2 cellular contexts compared by ENCODE assay signal in genomic region chr6:130373992-130374391, GRCh38.
TF ChIP-seq lines count a peak whose summit lies in the region.

No MANE protein-coding gene starts in this region.

TF ChIP-seq in GM23338, 12 proteins besides CTCF, POLR2A, EP300 and RAD21:
- TF ChIP-seq REST (IDR thresholded peaks at IDR 0.05; ENCODE audit: unreplicated experiment), result no peak
- no peak for TF ChIP-seq ZNF331 (CRISPR knock-in tag; IDR thresholded peaks at IDR 0.05; ENCODE audit: low read depth)
- TF ChIP-seq CREB1 (CRISPR knock-in tag; IDR thresholded peaks at IDR 0.05; ENCODE audit: low read depth), result no peak
- TF ChIP-seq ZNF462 (CRISPR knock-in tag; IDR thresholded peaks at IDR 0.05), result no peak
- TF ChIP-seq ETS1 (IDR thresholded peaks at IDR 0.05), result no peak
- TF ChIP-seq ZNF114 (CRISPR knock-in tag; IDR thresholded peaks at IDR 0.05), result no peak
- TF ChIP-seq NANOG (IDR thresholded peaks at IDR 0.05; ENCODE audit: borderline replicate concordance), result no peak
- no peak for TF ChIP-seq STAT1 (IDR thresholded peaks at IDR 0.05; ENCODE audit: unreplicated experiment)
- no peak for TF ChIP-seq POLR2AphosphoS5 (IDR thresholded peaks at IDR 0.05; ENCODE audit: low read depth)
- no peak for TF ChIP-seq EZH2phosphoT487 (IDR thresholded peaks at IDR 0.05; ENCODE audit: unreplicated experiment)
- no peak for TF ChIP-seq EZH2 (IDR thresholded peaks at IDR 0.05; ENCODE audit: low read depth, unreplicated experiment)
- TF ChIP-seq JUNB (IDR thresholded peaks at IDR 0.05; ENCODE audit: unreplicated experiment), result no peak

TF ChIP-seq in IMR-90, 13 proteins besides CTCF, POLR2A, EP300 and RAD21:
- TF ChIP-seq RCOR1 (IDR thresholded peaks at IDR 0.05; ENCODE audit: insufficient replicate concordance, low read length) (no peak), FOS (IDR thresholded peaks at IDR 0.05; ENCODE audit: low read depth, low read length) (no peak), CHD1 (IDR thresholded peaks at IDR 0.05; ENCODE audit: low read depth, low read length) (no peak), USF2 (IDR thresholded peaks at IDR 0.05; ENCODE audit: low read depth, low read length) (no peak), RFX5 (IDR thresholded peaks at IDR 0.05; ENCODE audit: low read depth, low read length) (no peak), SMC3 (IDR thresholded peaks at IDR 0.05; ENCODE audit: low read depth, low read length) (no peak), CEBPB (IDR thresholded peaks at IDR 0.05; ENCODE audit: low read depth, low read length) (no peak), BHLHE40 (IDR thresholded peaks at IDR 0.05; ENCODE audit: low read depth, low read length) (no peak), NFE2L2 (IDR thresholded peaks at IDR 0.05; ENCODE audit: low read depth, low read length) (no peak), ELK1 (IDR thresholded peaks at IDR 0.05; ENCODE audit: borderline replicate concordance, low read depth, low read length) (no peak), MAFK (IDR thresholded peaks at IDR 0.05; ENCODE audit: low read depth, low read length) (no peak), MAZ (IDR thresholded peaks at IDR 0.05; ENCODE audit: borderline replicate concordance, low read depth, low read length) (no peak), MXI1 (IDR thresholded peaks at IDR 0.05; ENCODE audit: borderline replicate concordance, low read depth, low read length) (no peak)
TF ChIP-seq in IMR-90: peak in this region for 0.
